Comparison of ENCODE assay signal across 27 cellular contexts in genomic region chr9:12185856-12186255, GRCh38.
"Had no signal": no experiment of that assay in that cellular context is flagged by ENCODE, and none has a peak within 500 bp of the region (broad histone marks: within the 10 kb centered on the region; RNA-seq: fewer than 3 reads in every experiment).

No MANE protein-coding gene starts in this region.

- H3K36me3 Mint-ChIP-seq: activated CD4-positive, alpha-beta memory T cell treated with anti-CD3 and anti-CD28 coated beads for 36 hours; activated CD8-positive, alpha-beta memory T cell treated with anti-CD3 and anti-CD28 coated beads, Interleukin-2, amount 10 ng/mL, durations not matched to agents 7 days and 5 days; activated naive CD8-positive, alpha-beta T cell treated with anti-CD3 and anti-CD28 coated beads for 36 hours; immature natural killer cell; memory B cell; naive B cell; stimulated activated effector memory CD8-positive, alpha-beta T cell treated with anti-CD3 and anti-CD28 coated beads, Interleukin-12 subunit alpha, Interleukin-12 subunit beta, amount 100 ng/mL, for 72 hours; type B pancreatic cell had no signal

- H3K9me3 ChIP-seq: body of pancreas, right atrium auricular region, stomach had no signal

- DNase-seq: activated B cell treated with CpG ODN at 0.5 μM for 24 hours; activated CD4-positive, alpha-beta memory T cell treated with anti-CD3 and anti-CD28 coated beads for 36 hours; activated CD4-positive, alpha-beta T cell treated with anti-CD3 and anti-CD28 coated beads for 4 hours; activated CD8-positive, alpha-beta memory T cell treated with anti-CD3 and anti-CD28 coated beads, Interleukin-2, amount 10 ng/mL, durations not matched to agents 7 days and 5 days; activated naive CD4-positive, alpha-beta T cell; activated naive CD8-positive, alpha-beta T cell treated with anti-CD3 and anti-CD28 coated beads for 36 hours; activated T-cell treated with anti-CD3 and anti-CD28 coated beads, Interleukin-2, amount 50 U/mL, for 1 hour; amygdala; body of pancreas; dorsolateral prefrontal cortex; endodermal cell; immature natural killer cell; left ventricle myocardium superior; mucosa of descending colon; naive B cell; stimulated activated CD4-positive, alpha-beta T cell treated with anti-CD3 and anti-CD28 coated beads, Interleukin-15, amount 100 ng/mL, for 24 hours; stimulated activated CD4-positive, alpha-beta T cell treated with anti-CD3 and anti-CD28 coated beads, Interleukin-2, amount 100 ng/mL, for 48 hours; stomach had no signal

- H3K4me1 ChIP-seq: body of pancreas, right atrium auricular region, stomach had no signal

- H3K27me3 Mint-ChIP-seq: activated B cell treated with CpG ODN at 0.5 μM for 24 hours; activated CD4-positive, alpha-beta memory T cell treated with anti-CD3 and anti-CD28 coated beads for 36 hours; activated CD8-positive, alpha-beta memory T cell treated with anti-CD3 and anti-CD28 coated beads, Interleukin-2, amount 10 ng/mL, durations not matched to agents 7 days and 5 days; activated naive CD8-positive, alpha-beta T cell treated with anti-CD3 and anti-CD28 coated beads for 36 hours; activated T-helper 17 cell treated with anti-CD3 and anti-CD28 coated beads, Interleukin-2, amount 50 U/mL, for 72 hours; memory B cell; naive B cell; progenitor cell of endocrine pancreas; type B pancreatic cell had no signal

- H3K27ac ChIP-seq: body of pancreas, dorsolateral prefrontal cortex, right atrium auricular region, skin epidermis, stomach had no signal

- H3K36me3 ChIP-seq: right atrium auricular region, stomach had no signal

- H3K9me3 Mint-ChIP-seq: endodermal cell, type B pancreatic cell had no signal

- H3K27me3 ChIP-seq: body of pancreas, dorsolateral prefrontal cortex, right atrium auricular region, stomach had no signal

- H3K4me3 ChIP-seq: body of pancreas, dorsolateral prefrontal cortex, mucosa of descending colon, right atrium auricular region, skin epidermis, stomach had no signal

- H3K4me1 Mint-ChIP-seq: activated B cell treated with CpG ODN at 0.5 μM for 24 hours; activated CD8-positive, alpha-beta memory T cell treated with anti-CD3 and anti-CD28 coated beads, Interleukin-2, amount 10 ng/mL, durations not matched to agents 7 days and 5 days; activated naive CD8-positive, alpha-beta T cell treated with anti-CD3 and anti-CD28 coated beads for 36 hours; activated T-helper 17 cell treated with anti-CD3 and anti-CD28 coated beads, Interleukin-2, amount 50 U/mL, for 72 hours; endodermal cell; immature natural killer cell; memory B cell; naive B cell; neural crest cell; stimulated activated effector memory CD8-positive, alpha-beta T cell treated with anti-CD3 and anti-CD28 coated beads, Interleukin-12 subunit alpha, Interleukin-12 subunit beta, amount 100 ng/mL, for 72 hours had no signal

- H3K27ac Mint-ChIP-seq: activated B cell treated with CpG ODN at 0.5 μM for 24 hours; activated CD4-positive, alpha-beta memory T cell treated with anti-CD3 and anti-CD28 coated beads for 36 hours; activated CD8-positive, alpha-beta memory T cell treated with anti-CD3 and anti-CD28 coated beads, Interleukin-2, amount 10 ng/mL, durations not matched to agents 7 days and 5 days; activated naive CD8-positive, alpha-beta T cell treated with anti-CD3 and anti-CD28 coated beads for 36 hours; activated T-helper 17 cell treated with anti-CD3 and anti-CD28 coated beads, Interleukin-2, amount 50 U/mL, for 72 hours; endodermal cell; immature natural killer cell; memory B cell; naive B cell; progenitor cell of endocrine pancreas; stimulated activated effector memory CD8-positive, alpha-beta T cell treated with anti-CD3 and anti-CD28 coated beads, Interleukin-12 subunit alpha, Interleukin-12 subunit beta, amount 100 ng/mL, for 72 hours; T-helper 2 cell treated with Interferon-gamma antibody and Interleukin-4, amounts not matched to agents 5 μg/mL and 100 μg/mL, for 36 hours; type B pancreatic cell had no signal

- H3K4me3 Mint-ChIP-seq: activated B cell treated with CpG ODN at 0.5 μM for 24 hours; activated CD4-positive, alpha-beta memory T cell treated with anti-CD3 and anti-CD28 coated beads for 36 hours; activated CD8-positive, alpha-beta memory T cell treated with anti-CD3 and anti-CD28 coated beads, Interleukin-2, amount 10 ng/mL, durations not matched to agents 7 days and 5 days; activated naive CD8-positive, alpha-beta T cell treated with anti-CD3 and anti-CD28 coated beads for 36 hours; activated T-helper 17 cell treated with anti-CD3 and anti-CD28 coated beads, Interleukin-2, amount 50 U/mL, for 72 hours; endodermal cell; immature natural killer cell; memory B cell; naive B cell; neural crest cell; stimulated activated effector memory CD8-positive, alpha-beta T cell treated with anti-CD3 and anti-CD28 coated beads, Interleukin-12 subunit alpha, Interleukin-12 subunit beta, amount 100 ng/mL, for 72 hours; T-helper 2 cell treated with Interferon-gamma antibody and Interleukin-4, amounts not matched to agents 5 μg/mL and 100 μg/mL, for 36 hours; type B pancreatic cell had no signal
